1 cellular context compared by ENCODE assay signal in the genomic region with DNA sequence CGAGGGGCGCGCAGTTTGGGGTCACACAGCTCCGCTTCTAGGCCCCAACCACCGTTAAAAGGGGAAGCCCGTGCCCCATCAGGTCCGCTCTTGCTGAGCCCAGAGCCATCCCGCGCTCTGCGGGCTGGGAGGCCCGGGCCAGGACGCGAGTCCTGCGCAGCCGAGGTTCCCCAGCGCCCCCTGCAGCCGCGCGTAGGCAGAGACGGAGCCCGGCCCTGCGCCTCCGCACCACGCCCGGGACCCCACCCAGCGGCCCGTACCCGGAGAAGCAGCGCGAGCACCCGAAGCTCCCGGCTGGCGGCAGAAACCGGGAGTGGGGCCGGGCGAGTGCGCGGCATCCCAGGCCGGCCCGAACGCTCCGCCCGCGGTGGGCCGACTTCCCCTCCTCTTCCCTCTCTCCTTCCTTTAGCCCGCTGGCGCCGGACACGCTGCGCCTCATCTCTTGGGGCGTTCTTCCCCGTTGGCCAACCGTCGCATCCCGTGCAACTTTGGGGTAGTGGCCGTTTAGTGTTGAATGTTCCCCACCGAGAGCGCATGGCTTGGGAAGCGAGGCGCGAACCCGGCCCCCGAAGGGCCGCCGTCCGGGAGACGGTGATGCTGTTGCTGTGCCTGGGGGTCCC.
TF ChIP-seq lines count a peak whose summit lies in the region.

Gene ITGA4, plus strand, starts transcription at position 266 of the 620 bp plus-strand sequence. Its CDS starts 269 bp downstream, at position 535.

TF ChIP-seq in WTC11, 78 proteins besides CTCF, POLR2A, EP300 and RAD21 (continued from another document and continues in another):
- no peak for TF ChIP-seq ZBTB43 (CRISPR knock-in tag; IDR thresholded peaks at IDR 0.05)
- TF ChIP-seq, protein P1, sequence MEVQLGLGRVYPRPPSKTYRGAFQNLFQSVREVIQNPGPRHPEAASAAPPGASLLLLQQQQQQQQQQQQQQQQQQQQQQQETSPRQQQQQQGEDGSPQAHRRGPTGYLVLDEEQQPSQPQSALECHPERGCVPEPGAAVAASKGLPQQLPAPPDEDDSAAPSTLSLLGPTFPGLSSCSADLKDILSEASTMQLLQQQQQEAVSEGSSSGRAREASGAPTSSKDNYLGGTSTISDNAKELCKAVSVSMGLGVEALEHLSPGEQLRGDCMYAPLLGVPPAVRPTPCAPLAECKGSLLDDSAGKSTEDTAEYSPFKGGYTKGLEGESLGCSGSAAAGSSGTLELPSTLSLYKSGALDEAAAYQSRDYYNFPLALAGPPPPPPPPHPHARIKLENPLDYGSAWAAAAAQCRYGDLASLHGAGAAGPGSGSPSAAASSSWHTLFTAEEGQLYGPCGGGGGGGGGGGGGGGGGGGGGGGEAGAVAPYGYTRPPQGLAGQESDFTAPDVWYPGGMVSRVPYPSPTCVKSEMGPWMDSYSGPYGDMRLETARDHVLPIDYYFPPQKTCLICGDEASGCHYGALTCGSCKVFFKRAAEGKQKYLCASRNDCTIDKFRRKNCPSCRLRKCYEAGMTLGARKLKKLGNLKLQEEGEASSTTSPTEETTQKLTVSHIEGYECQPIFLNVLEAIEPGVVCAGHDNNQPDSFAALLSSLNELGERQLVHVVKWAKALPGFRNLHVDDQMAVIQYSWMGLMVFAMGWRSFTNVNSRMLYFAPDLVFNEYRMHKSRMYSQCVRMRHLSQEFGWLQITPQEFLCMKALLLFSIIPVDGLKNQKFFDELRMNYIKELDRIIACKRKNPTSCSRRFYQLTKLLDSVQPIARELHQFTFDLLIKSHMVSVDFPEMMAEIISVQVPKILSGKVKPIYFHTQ (CRISPR knock-in tag; IDR thresholded peaks at IDR 0.05) = no peak
- TF ChIP-seq GRHL2 (CRISPR knock-in tag; IDR thresholded peaks at IDR 0.05; ENCODE audit: insufficient replicate concordance, severe bottlenecking) = no peak
- TF ChIP-seq, protein P2, sequence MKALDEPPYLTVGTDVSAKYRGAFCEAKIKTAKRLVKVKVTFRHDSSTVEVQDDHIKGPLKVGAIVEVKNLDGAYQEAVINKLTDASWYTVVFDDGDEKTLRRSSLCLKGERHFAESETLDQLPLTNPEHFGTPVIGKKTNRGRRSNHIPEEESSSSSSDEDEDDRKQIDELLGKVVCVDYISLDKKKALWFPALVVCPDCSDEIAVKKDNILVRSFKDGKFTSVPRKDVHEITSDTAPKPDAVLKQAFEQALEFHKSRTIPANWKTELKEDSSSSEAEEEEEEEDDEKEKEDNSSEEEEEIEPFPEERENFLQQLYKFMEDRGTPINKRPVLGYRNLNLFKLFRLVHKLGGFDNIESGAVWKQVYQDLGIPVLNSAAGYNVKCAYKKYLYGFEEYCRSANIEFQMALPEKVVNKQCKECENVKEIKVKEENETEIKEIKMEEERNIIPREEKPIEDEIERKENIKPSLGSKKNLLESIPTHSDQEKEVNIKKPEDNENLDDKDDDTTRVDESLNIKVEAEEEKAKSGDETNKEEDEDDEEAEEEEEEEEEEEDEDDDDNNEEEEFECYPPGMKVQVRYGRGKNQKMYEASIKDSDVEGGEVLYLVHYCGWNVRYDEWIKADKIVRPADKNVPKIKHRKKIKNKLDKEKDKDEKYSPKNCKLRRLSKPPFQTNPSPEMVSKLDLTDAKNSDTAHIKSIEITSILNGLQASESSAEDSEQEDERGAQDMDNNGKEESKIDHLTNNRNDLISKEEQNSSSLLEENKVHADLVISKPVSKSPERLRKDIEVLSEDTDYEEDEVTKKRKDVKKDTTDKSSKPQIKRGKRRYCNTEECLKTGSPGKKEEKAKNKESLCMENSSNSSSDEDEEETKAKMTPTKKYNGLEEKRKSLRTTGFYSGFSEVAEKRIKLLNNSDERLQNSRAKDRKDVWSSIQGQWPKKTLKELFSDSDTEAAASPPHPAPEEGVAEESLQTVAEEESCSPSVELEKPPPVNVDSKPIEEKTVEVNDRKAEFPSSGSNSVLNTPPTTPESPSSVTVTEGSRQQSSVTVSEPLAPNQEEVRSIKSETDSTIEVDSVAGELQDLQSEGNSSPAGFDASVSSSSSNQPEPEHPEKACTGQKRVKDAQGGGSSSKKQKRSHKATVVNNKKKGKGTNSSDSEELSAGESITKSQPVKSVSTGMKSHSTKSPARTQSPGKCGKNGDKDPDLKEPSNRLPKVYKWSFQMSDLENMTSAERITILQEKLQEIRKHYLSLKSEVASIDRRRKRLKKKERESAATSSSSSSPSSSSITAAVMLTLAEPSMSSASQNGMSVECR (CRISPR knock-in tag; IDR thresholded peaks at IDR 0.05; ENCODE audit: borderline replicate concordance) = 0 out of 2 replicates have a peak, but pooled peaks have one; percentile 66
- no peak for TF ChIP-seq JAZF1 (CRISPR knock-in tag; IDR thresholded peaks at IDR 0.05)
- TF ChIP-seq SP1 (CRISPR knock-in tag; conservative IDR thresholded peaks at IDR 0.05) = 0 out of 2 replicates have a peak, but pooled peaks have one; percentile 63
- no peak; the same call in 1 of the 2 replicates for TF ChIP-seq NFE2L1 (CRISPR knock-in tag; IDR thresholded peaks at IDR 0.05)
- TF ChIP-seq TEAD4 (CRISPR knock-in tag; IDR thresholded peaks at IDR 0.05) = no peak
- no peak for TF ChIP-seq TCF7 (CRISPR knock-in tag; IDR thresholded peaks at IDR 0.05; ENCODE audit: low read depth)
- peak; percentile 87; the same call in 1 of the 2 replicates for TF ChIP-seq MYBL2 (CRISPR knock-in tag; IDR thresholded peaks at IDR 0.05)
- no peak for TF ChIP-seq ATF3 (CRISPR knock-in tag; conservative IDR thresholded peaks at IDR 0.05)
- no peak for TF ChIP-seq ETV6 (CRISPR knock-in tag; IDR thresholded peaks at IDR 0.05)
- TF ChIP-seq, protein P3, sequence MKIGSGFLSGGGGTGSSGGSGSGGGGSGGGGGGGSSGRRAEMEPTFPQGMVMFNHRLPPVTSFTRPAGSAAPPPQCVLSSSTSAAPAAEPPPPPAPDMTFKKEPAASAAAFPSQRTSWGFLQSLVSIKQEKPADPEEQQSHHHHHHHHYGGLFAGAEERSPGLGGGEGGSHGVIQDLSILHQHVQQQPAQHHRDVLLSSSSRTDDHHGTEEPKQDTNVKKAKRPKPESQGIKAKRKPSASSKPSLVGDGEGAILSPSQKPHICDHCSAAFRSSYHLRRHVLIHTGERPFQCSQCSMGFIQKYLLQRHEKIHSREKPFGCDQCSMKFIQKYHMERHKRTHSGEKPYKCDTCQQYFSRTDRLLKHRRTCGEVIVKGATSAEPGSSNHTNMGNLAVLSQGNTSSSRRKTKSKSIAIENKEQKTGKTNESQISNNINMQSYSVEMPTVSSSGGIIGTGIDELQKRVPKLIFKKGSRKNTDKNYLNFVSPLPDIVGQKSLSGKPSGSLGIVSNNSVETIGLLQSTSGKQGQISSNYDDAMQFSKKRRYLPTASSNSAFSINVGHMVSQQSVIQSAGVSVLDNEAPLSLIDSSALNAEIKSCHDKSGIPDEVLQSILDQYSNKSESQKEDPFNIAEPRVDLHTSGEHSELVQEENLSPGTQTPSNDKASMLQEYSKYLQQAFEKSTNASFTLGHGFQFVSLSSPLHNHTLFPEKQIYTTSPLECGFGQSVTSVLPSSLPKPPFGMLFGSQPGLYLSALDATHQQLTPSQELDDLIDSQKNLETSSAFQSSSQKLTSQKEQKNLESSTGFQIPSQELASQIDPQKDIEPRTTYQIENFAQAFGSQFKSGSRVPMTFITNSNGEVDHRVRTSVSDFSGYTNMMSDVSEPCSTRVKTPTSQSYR (CRISPR knock-in tag; IDR thresholded peaks at IDR 0.05) = 0 out of 2 replicates have a peak, but pooled peaks have one; percentile 27
- TF ChIP-seq NR3C1 (CRISPR knock-in tag; conservative IDR thresholded peaks at IDR 0.05; ENCODE audit: low read depth) = no peak
- TF ChIP-seq, protein P4, sequence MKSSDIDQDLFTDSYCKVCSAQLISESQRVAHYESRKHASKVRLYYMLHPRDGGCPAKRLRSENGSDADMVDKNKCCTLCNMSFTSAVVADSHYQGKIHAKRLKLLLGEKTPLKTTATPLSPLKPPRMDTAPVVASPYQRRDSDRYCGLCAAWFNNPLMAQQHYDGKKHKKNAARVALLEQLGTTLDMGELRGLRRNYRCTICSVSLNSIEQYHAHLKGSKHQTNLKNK (CRISPR knock-in tag; IDR thresholded peaks at IDR 0.05) = no peak
- TF ChIP-seq PRRX2 (CRISPR knock-in tag; IDR thresholded peaks at IDR 0.05) = no peak; the same call in 1 of the 2 replicates
- TF ChIP-seq HMGXB4 (CRISPR knock-in tag; IDR thresholded peaks at IDR 0.05) = peak; percentile 99
- no peak; the same call in 1 of the 2 replicates for TF ChIP-seq CREB1 (CRISPR knock-in tag; IDR thresholded peaks at IDR 0.05)
- no peak for TF ChIP-seq SMAD3 (CRISPR knock-in tag; IDR thresholded peaks at IDR 0.05; ENCODE audit: borderline replicate concordance)
- peak; percentile 82; the same call in 1 of the 2 replicates for TF ChIP-seq FOXP1 (CRISPR knock-in tag; IDR thresholded peaks at IDR 0.05; ENCODE audit: borderline replicate concordance)
- 0 out of 2 replicates have a peak, but pooled peaks have one; percentile 25 for TF ChIP-seq FOXP4 (CRISPR knock-in tag; IDR thresholded peaks at IDR 0.05)
- no peak for TF ChIP-seq AFF4 (CRISPR knock-in tag; IDR thresholded peaks at IDR 0.05; ENCODE audit: borderline replicate concordance)
- TF ChIP-seq JUN (CRISPR knock-in tag; IDR thresholded peaks at IDR 0.05) = 0 out of 2 replicates have a peak, but pooled peaks have one; percentile 11
- no peak for TF ChIP-seq CBFB (CRISPR knock-in tag; IDR thresholded peaks at IDR 0.05; ENCODE audit: low read depth)
- no peak for TF ChIP-seq ELF4 (CRISPR knock-in tag; IDR thresholded peaks at IDR 0.05; ENCODE audit: low read depth)
- no peak for TF ChIP-seq NR2C2 (CRISPR knock-in tag; IDR thresholded peaks at IDR 0.05)
- no peak for TF ChIP-seq FOXJ3 (CRISPR knock-in tag; IDR thresholded peaks at IDR 0.05; ENCODE audit: borderline replicate concordance)
- TF ChIP-seq KAT7 (CRISPR knock-in tag; IDR thresholded peaks at IDR 0.05; ENCODE audit: borderline replicate concordance) = peak; percentile 35; the same call in 1 of the 2 replicates
- peak; percentile 64; the same call in 1 of the 2 replicates for TF ChIP-seq ZNF232 (CRISPR knock-in tag; IDR thresholded peaks at IDR 0.05)
- TF ChIP-seq RELA (CRISPR knock-in tag; IDR thresholded peaks at IDR 0.05; ENCODE audit: borderline replicate concordance) = no peak
- TF ChIP-seq FOXK1 (CRISPR knock-in tag; IDR thresholded peaks at IDR 0.05) = 0 out of 2 replicates have a peak, but pooled peaks have one; percentile 23
